In the genomic region with DNA sequence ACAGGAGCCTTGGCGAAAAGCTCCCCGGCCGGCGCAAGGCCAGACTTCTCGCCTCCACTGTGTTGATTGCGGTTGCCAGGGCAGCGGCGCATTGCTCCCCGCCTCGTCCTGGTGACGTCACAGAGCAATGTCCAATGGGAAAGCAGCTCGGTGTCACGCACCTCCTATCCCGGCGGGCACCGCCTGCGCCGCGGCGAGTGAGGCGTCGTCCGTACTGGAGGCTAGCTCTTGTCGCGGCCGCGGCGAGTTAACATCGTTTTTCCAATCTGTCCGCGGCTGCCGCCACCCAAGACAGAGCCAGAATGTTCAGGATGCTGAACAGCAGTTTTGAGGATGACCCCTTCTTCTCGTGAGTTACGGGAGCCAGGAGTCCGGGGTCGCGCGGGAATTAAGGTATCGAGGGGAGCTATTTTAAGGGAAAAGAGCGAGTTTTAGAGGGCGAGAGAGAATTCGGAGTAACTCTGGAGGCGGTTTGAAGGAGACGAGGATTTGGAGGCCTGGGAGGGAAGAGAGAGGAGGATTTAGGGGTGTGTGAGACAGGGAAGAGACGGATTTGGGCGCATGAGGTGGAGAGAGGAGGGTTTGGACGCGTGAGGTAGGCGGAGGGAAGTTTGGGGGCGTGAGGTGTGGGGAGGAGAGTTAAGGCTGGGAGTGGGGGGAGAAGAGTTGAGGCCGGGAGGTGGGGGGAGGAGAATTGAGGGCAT, we compare ENCODE assay signal across 1 cellular context.
TF ChIP-seq lines count a peak whose summit lies in the region.

A gene with protein sequence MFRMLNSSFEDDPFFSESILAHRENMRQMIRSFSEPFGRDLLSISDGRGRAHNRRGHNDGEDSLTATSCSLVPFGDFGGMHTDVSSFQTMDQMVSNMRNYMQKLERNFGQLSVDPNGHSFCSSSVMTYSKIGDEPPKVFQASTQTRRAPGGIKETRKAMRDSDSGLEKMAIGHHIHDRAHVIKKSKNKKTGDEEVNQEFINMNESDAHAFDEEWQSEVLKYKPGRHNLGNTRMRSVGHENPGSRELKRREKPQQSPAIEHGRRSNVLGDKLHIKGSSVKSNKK (plus strand): TSS at position 196 of the 704 bp plus-strand sequence. CDS start 107 bp downstream, at position 303.

TF ChIP-seq in K562, 482 proteins besides CTCF, POLR2A, EP300 and RAD21 (continued from another document and continues in another):
- TF ChIP-seq E2F5 (CRISPR knock-in tag; IDR thresholded peaks at IDR 0.05) (peak; percentile 76; the same call in 1 of the 2 replicates), CBX3 (IDR thresholded peaks at IDR 0.05; ENCODE audit: borderline replicate concordance in 1 of 2, low read length in 2 of 2) (peak in 1 of 2 experiments; percentile 95; a peak in 1 of 3 replicates), ARHGAP35 (IDR thresholded peaks at IDR 0.05; ENCODE audit: partially characterized antibody) (peak; percentile 54), CBFB (CRISPR knock-in tag; IDR thresholded peaks at IDR 0.05) (0 out of 2 replicates have a peak, but pooled peaks have one; percentile 21), PHF8 (IDR thresholded peaks at IDR 0.05; ENCODE audit: borderline replicate concordance, low read length) (peak; percentile 78; the same call in 1 of the 2 replicates), GABPB1 (CRISPR knock-in tag; IDR thresholded peaks at IDR 0.05) (peak; percentile 53; the same call in 1 of the 2 replicates), ZBTB5 (IDR thresholded peaks at IDR 0.05) (no peak), L3MBTL2 (IDR thresholded peaks at IDR 0.05) (peak; percentile 100), CHD2 (IDR thresholded peaks at IDR 0.05; ENCODE audit: low read depth, low read length) (peak; percentile 23; the same call in 1 of the 2 replicates), PKNOX1 (IDR thresholded peaks at IDR 0.05) (no peak), EHMT2 (IDR thresholded peaks at IDR 0.05) (peak; percentile 18; the same call in 1 of the 2 replicates), ATF3 (IDR thresholded peaks at IDR 0.05) (peak; percentile 95), ATF3 (CRISPR knock-in tag; conservative IDR thresholded peaks at IDR 0.05) (peak; percentile 80), MEF2A (IDR thresholded peaks at IDR 0.05; ENCODE audit: control insufficient read depth, low read depth, low read length) (no peak), ZBTB40 (IDR thresholded peaks at IDR 0.05) (peak; percentile 69), ZBTB40 (CRISPR knock-in tag; IDR thresholded peaks at IDR 0.05) (no peak), WHSC1 (IDR thresholded peaks at IDR 0.05; ENCODE audit: low read length) (no peak), BHLHE40 (IDR thresholded peaks at IDR 0.05; ENCODE audit: low read length) (peak; percentile 22; the same call in 1 of the 2 replicates), ZNF639 (CRISPR knock-in tag; conservative IDR thresholded peaks at IDR 0.05 in 1 of 2, IDR thresholded peaks at IDR 0.05 in 1 of 2) (peak in 1 of 2 experiments; percentile 30; a peak in 1 of 4 replicates), SIN3A (IDR thresholded peaks at IDR 0.05; ENCODE audit: borderline replicate concordance in 2 of 2, control insufficient read depth in 1 of 2, low read depth in 2 of 2, low read length in 2 of 2) (peak in 1 of 2 experiments; percentile 14; a peak in 1 of 4 replicates), CTBP1 (IDR thresholded peaks at IDR 0.05; ENCODE audit: borderline replicate concordance) (peak; percentile 79; the same call in 1 of the 2 replicates), ZNF239 (CRISPR knock-in tag; IDR thresholded peaks at IDR 0.05) (no peak), MTA3 (IDR thresholded peaks at IDR 0.05; ENCODE audit: borderline replicate concordance) (peak; percentile 41; the same call in 1 of the 2 replicates), FOXP1 (CRISPR knock-in tag; IDR thresholded peaks at IDR 0.05) (peak; percentile 84), JUN (IDR thresholded peaks at IDR 0.05; ENCODE audit: borderline replicate concordance, low read depth, low read length) (peak; percentile 67; the same call in 1 of the 2 replicates), JUN (CRISPR knock-in tag; IDR thresholded peaks at IDR 0.05; ENCODE audit: borderline replicate concordance) (peak; percentile 44; the same call in 1 of the 2 replicates), RNF2 (IDR thresholded peaks at IDR 0.05) (peak; percentile 91), PHB (CRISPR knock-in tag; IDR thresholded peaks at IDR 0.05) (no peak)
- TF ChIP-seq, protein P1, sequence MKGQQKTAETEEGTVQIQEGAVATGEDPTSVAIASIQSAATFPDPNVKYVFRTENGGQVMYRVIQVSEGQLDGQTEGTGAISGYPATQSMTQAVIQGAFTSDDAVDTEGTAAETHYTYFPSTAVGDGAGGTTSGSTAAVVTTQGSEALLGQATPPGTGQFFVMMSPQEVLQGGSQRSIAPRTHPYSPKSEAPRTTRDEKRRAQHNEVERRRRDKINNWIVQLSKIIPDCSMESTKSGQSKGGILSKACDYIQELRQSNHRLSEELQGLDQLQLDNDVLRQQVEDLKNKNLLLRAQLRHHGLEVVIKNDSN (CRISPR knock-in tag; IDR thresholded peaks at IDR 0.05): peak; percentile 93
- TF ChIP-seq, protein P2, sequence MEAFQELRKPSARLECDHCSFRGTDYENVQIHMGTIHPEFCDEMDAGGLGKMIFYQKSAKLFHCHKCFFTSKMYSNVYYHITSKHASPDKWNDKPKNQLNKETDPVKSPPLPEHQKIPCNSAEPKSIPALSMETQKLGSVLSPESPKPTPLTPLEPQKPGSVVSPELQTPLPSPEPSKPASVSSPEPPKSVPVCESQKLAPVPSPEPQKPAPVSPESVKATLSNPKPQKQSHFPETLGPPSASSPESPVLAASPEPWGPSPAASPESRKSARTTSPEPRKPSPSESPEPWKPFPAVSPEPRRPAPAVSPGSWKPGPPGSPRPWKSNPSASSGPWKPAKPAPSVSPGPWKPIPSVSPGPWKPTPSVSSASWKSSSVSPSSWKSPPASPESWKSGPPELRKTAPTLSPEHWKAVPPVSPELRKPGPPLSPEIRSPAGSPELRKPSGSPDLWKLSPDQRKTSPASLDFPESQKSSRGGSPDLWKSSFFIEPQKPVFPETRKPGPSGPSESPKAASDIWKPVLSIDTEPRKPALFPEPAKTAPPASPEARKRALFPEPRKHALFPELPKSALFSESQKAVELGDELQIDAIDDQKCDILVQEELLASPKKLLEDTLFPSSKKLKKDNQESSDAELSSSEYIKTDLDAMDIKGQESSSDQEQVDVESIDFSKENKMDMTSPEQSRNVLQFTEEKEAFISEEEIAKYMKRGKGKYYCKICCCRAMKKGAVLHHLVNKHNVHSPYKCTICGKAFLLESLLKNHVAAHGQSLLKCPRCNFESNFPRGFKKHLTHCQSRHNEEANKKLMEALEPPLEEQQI (IDR thresholded peaks at IDR 0.05): peak; percentile 31; the same call in 1 of the 2 replicates
